ENCODE assay signal across 7 cellular contexts in genomic region chr3:46378426-46378942, GRCh38. TPM values are rescaled to one million over a fixed set of nuclear protein-coding genes. Genes with fewer than 3 reads are reported as not detected.
DNase-seq lines count a peak whose midpoint lies in the region; ATAC-seq and TF ChIP-seq lines count a peak whose summit lies in the region.

No MANE protein-coding gene starts in this region.

- no peak overlapping the region for H3K9ac ChIP-seq in NT2/D1 (ENCODE audit: insufficient read length, low read depth)
- no peak overlapping the region for H3K9ac ChIP-seq in neural cell (ENCODE audit: low read length)

- H3K27me3 ChIP-seq in NT2/D1 (ENCODE audit: insufficient read depth, insufficient read length) = no peaks in the 10 kb centered on the region
- H3K27me3 ChIP-seq in esophagus squamous epithelium = peaks cover 0 to 16% (median 0%) of the 10 kb centered on the region in 4 donors
- no peaks in the 10 kb centered on the region for H3K27me3 ChIP-seq in neural cell (ENCODE audit: insufficient read depth, low read depth, low read length)
- H3K27me3 ChIP-seq in suprapubic skin = peaks cover 6% of the 10 kb centered on the region

- no peaks in the 10 kb centered on the region for H3K79me2 ChIP-seq in neural cell (replicated peaks; ENCODE audit: insufficient read depth, low read length)

- WGBS in esophagus squamous epithelium, 2 donors = 16 to 31% methylated on average over 8 of the region's 8 CpGs
- WGBS in suprapubic skin = 31% methylated on average over 8 of the region's 8 CpGs

- DNase-seq in NT2/D1 (ENCODE audit: low read depth, low spot score) = peak; percentile 66
- peak; percentile 43 for DNase-seq in activated T-cell treated with anti-CD3 and anti-CD28 coated beads for 4 hours
- DNase-seq in esophagus squamous epithelium (lab: John Stamatoyannopoulos, UW) = no peak
- DNase-seq in suprapubic skin (ENCODE audit: low spot score in 2 of 2) = no peak

- no peaks in the 10 kb centered on the region for H3F3A ChIP-seq in neural cell (ENCODE audit: insufficient read depth, low read length, poor library complexity, severe bottlenecking)

- H3K4me1 ChIP-seq in NT2/D1 (ENCODE audit: insufficient read depth, insufficient read length) (peaks cover 4% of the 10 kb centered on the region), esophagus squamous epithelium (peaks cover 2 to 38% (median 7%) of the 10 kb centered on the region in 3 donors), suprapubic skin (peaks cover 23% of the 10 kb centered on the region)

- H3K27ac ChIP-seq in esophagus squamous epithelium (no peak overlapping the region), neural cell (ENCODE audit: low read length) (no peak overlapping the region), suprapubic skin (no peak overlapping the region)

- H3K4me3 ChIP-seq in NT2/D1 (ENCODE audit: insufficient read length, low read depth) (no peak overlapping the region), esophagus squamous epithelium (no peak overlapping the region), neural cell (ENCODE audit: low read length) (no peak overlapping the region), suprapubic skin (no peak overlapping the region)

- TF ChIP-seq POLR2A in esophagus squamous epithelium (IDR thresholded peaks at IDR 0.05) = no peak
- no peak for TF ChIP-seq POLR2A in suprapubic skin (IDR thresholded peaks at IDR 0.05)

- no peak overlapping the region for H2AFZ ChIP-seq in neural cell (ENCODE audit: low read depth, low read length)

- H3K36me3 ChIP-seq in NT2/D1 (ENCODE audit: insufficient read depth, insufficient read length, low read length) (no peaks in the 10 kb centered on the region), esophagus squamous epithelium (no peaks in the 10 kb centered on the region), neural cell (ENCODE audit: insufficient read depth, low read length) (no peaks in the 10 kb centered on the region), suprapubic skin (no peaks in the 10 kb centered on the region)

- no peaks in the 10 kb centered on the region for H4K20me1 ChIP-seq in neural cell (ENCODE audit: insufficient read depth)

- intact Hi-C loops in esophagus squamous epithelium (cut with DNase I) = loop anchor here (5.0 kb wide), 1 partner anchor 296 kb away; no protein-coding TSS in a partner anchor

- no peaks in the 10 kb centered on the region for H3K9me2 ChIP-seq in neural cell (ENCODE audit: insufficient read depth, low read length)

- no peak overlapping the region for H3K4me2 ChIP-seq in neural cell (ENCODE audit: low read length)

- no peaks in the 10 kb centered on the region for H3K9me3 ChIP-seq in NT2/D1 (ENCODE audit: insufficient read depth, low read length)
- no peaks in the 10 kb centered on the region for H3K9me3 ChIP-seq in esophagus squamous epithelium
- H3K9me3 ChIP-seq in neural cell (ENCODE audit: low read length) = no peaks in the 10 kb centered on the region
- no peaks in the 10 kb centered on the region for H3K9me3 ChIP-seq in suprapubic skin

- ATAC-seq in GM19463 (IDR thresholded peaks at IDR 0.05; ENCODE audit: unreplicated experiment) = no peak

- TF ChIP-seq CTCF in GM12874 (IDR thresholded peaks at IDR 0.05; ENCODE audit: insufficient read depth, low read depth, low read length) = peak; percentile 80
- peak in 5 of 6 experiments; percentile 47 to 76 (median 59) for TF ChIP-seq CTCF in esophagus squamous epithelium (IDR thresholded peaks at IDR 0.05)
- TF ChIP-seq CTCF in neural cell (IDR thresholded peaks at IDR 0.05; ENCODE audit: poor library complexity, severe bottlenecking) = peak; percentile 66
- TF ChIP-seq CTCF in suprapubic skin (IDR thresholded peaks at IDR 0.05) = peak; percentile 29 to 59

- TF ChIP-seq EP300 in neural cell (conservative IDR thresholded peaks at IDR 0.05; ENCODE audit: poor library complexity, severe bottlenecking) (no peak), suprapubic skin (IDR thresholded peaks at IDR 0.05) (no peak)

- peak; percentile 75 for TF ChIP-seq RAD21 in neural cell (conservative IDR thresholded peaks at IDR 0.05)

TF ChIP-seq in neural cell, 6 proteins besides CTCF, POLR2A, EP300 and RAD21:
- TF ChIP-seq SMC3 (conservative IDR thresholded peaks at IDR 0.05; ENCODE audit: poor library complexity) (peak; percentile 68), MXI1 (conservative IDR thresholded peaks at IDR 0.05; ENCODE audit: poor library complexity, severe bottlenecking) (no peak)

RNA-seq across cellular contexts. Expression of gene CCR5, which starts 7.7 kb away (rescaled TPM):
- total RNA-seq in esophagus squamous epithelium (1 to 10 TPM in 2 of 4 donors, under 1 TPM in 2; 0.61 to 2.5 (median 0.93) TPM), suprapubic skin (1 to 10 TPM in 1 of 4 donors, under 1 TPM in 1, not detected in 2; 0.34 to 1.3 TPM)
- polyA plus RNA-seq in neural cell = not detected in 2 replicates
- polyA minus RNA-seq in neural cell = not detected in 2 replicates

RNA-seq across cellular contexts. Expression of gene CCR2, which starts 24.6 kb away (rescaled TPM):
- total RNA-seq in esophagus squamous epithelium (1 to 10 TPM in 3 of 4 donors, under 1 TPM in 1; 0.40 to 6.0 (median 1.9) TPM), suprapubic skin (1 to 10 TPM in 1 of 4 donors, under 1 TPM in 3; 0.26 to 1.2 (median 0.76) TPM)
- polyA plus RNA-seq in neural cell = not detected in 2 replicates
- not detected in 2 replicates for polyA minus RNA-seq in neural cell

RNA-seq across cellular contexts. Expression of gene CCRL2, which starts 28.6 kb away (rescaled TPM):
- total RNA-seq in esophagus squamous epithelium = 1 to 10 TPM in 2 of 4 donors, under 1 TPM in 1, not detected in 1; 0.48 to 1.5 (median 1.1) TPM
- not detected in 2 replicates for polyA plus RNA-seq in neural cell
- not detected in 2 replicates for polyA minus RNA-seq in neural cell
- 1 to 10 TPM in 2 of 4 donors, under 1 TPM in 2; 0.59 to 1.4 (median 0.99) TPM for total RNA-seq in suprapubic skin

Comparison
In these comparisons a context has a peak if more than half of its experiments do, and no peak if none do; other contexts are left out.
1. DNase-seq: peak in NT2/D1 (single experiment) and activated T-cell treated with anti-CD3 and anti-CD28 coated beads for 4 hours (single experiment); none in esophagus squamous epithelium (single experiment) and suprapubic skin (0 of 2).
2. Peak in every context shown above with its lines, with median percentiles within 50 percentile points of each other: CTCF ChIP-seq.